In genomic region chr16:29678691-29679267, GRCh38 we compare ENCODE assay signal across 8 cellular contexts. TPM values are rescaled to one million over a fixed set of nuclear protein-coding genes. Genes with fewer than 3 reads are reported as not detected.
A peak's percentile ranks its signal among the peaks of the same experiment; 100 is the strongest.
DNase-seq lines count a peak whose midpoint lies in the region; FAIRE-seq and TF ChIP-seq lines count a peak whose summit lies in the region.

QPRT (plus strand) TSS chr16:29679180; CDS start chr16:29679198, 18 bp downstream.

- peak within 1 kb of the TSS; percentile 98 for H2BK15ac ChIP-seq in H1 (ENCODE audit: low read length)
- H2BK15ac ChIP-seq in mesendoderm (replicated peaks; ENCODE audit: low read depth): no peak within 1 kb of the TSS

- no peak for FAIRE-seq in H1 (lab: Jason Lieb, UNC)

- H3K27me3 ChIP-seq in H1 (replicated peaks in 1 of 4; ENCODE audit: control insufficient read depth in 3 of 4, extremely low read depth in 1 of 4, insufficient read depth in 3 of 4, low read length in 3 of 4): no peaks in the 10 kb centered on the region
- H3K27me3 ChIP-seq in mesendoderm (ENCODE audit: insufficient read depth, low read length, poor library complexity): no peaks in the 10 kb centered on the region
- H3K27me3 ChIP-seq in effector memory CD4-positive, alpha-beta T cell (replicated peaks; ENCODE audit: control insufficient read depth, insufficient read depth, low read length, poor library complexity, severe bottlenecking): no peaks in the 10 kb centered on the region

- peak within 1 kb of the TSS; percentile 90 for H2BK20ac ChIP-seq in H1 (ENCODE audit: low read length)

- peak within 1 kb of the TSS; percentile 72 to 89 (median 78) for H3K9ac ChIP-seq in H1 (replicated peaks in 1 of 4; ENCODE audit: extremely low read depth in 1 of 4, low read depth in 3 of 4, low read length in 3 of 4)
- H3K9ac ChIP-seq in mesendoderm (ENCODE audit: low read length): peak within 1 kb of the TSS; percentile 66

- peak within 1 kb of the TSS; percentile 92 for H2BK12ac ChIP-seq in H1 (ENCODE audit: low read depth, low read length)

- H3K14ac ChIP-seq in H1 (ENCODE audit: insufficient read length): no peak within 1 kb of the TSS

- H3K79me2 ChIP-seq in H1 (ENCODE audit: control insufficient read depth in 1 of 2, insufficient read depth in 2 of 2, low read length in 2 of 2) (peaks cover 0 to 38% of the 10 kb centered on the region in 2 experiments; a peak in 3 of 4 replicates), mesendoderm (ENCODE audit: control insufficient read depth, insufficient read depth, low read length) (peaks cover 9% of the 10 kb centered on the region)

- CTCF ChIA-PET in AG04449 (lab: Yijun Ruan, JAX) (interaction anchor here (1.3 to 2.0 kb wide), 3 partner anchors 13 to 22 kb away, joined by 4 to 9 read pairs (median 7); no protein-coding TSS in a partner anchor), H1 (lab: Charles Lee; ENCODE audit: partially characterized antibody) (interaction anchor here (1.0 to 5.0 kb wide), 4 partner anchors 13 to 37 kb away, joined by 3 to 33 read pairs (median 6); no protein-coding TSS in a partner anchor)

- H4K8ac ChIP-seq in H1 (ENCODE audit: extremely low read depth, insufficient read depth, low read length) (peak within 1 kb of the TSS; percentile 93; the same call in 1 of the 2 replicates), mesendoderm (ENCODE audit: low read depth, low read length) (peak within 1 kb of the TSS; percentile 43)

- TF ChIP-seq POLR2A in H1 (IDR thresholded peaks at IDR 0.05; ENCODE audit: control extremely low read depth in 1 of 2, low read depth in 2 of 2, low read length in 2 of 2): peak; percentile 64 to 66; a peak in 2 of 3 replicates

- in situ Hi-C loops in GM13977 (cut with MboI; ENCODE audit: low pct_unique_long_range_greater_than_20kb, low sequenced_read_pairs, unreplicated experiment): no loop called here

- H3K23ac ChIP-seq in H1 (ENCODE audit: insufficient read length): no peak within 1 kb of the TSS
- H3K23ac ChIP-seq in mesendoderm (ENCODE audit: low read length): no peak within 1 kb of the TSS

- H3K27ac ChIP-seq in H1 (ENCODE audit: low read depth, low read length) (peak within 1 kb of the TSS; percentile 91), mesendoderm (ENCODE audit: low read depth, low read length) (peak within 1 kb of the TSS; percentile 94), urinary bladder (ENCODE audit: low read depth) (no peak within 1 kb of the TSS)
- no peak within 1 kb of the TSS for H3K27ac ChIP-seq in effector memory CD4-positive, alpha-beta T cell (ENCODE audit: insufficient read depth, low read length, poor library complexity, severe bottlenecking)

- H2AK5ac ChIP-seq in H1 (ENCODE audit: low read depth, low read length) (peak within 1 kb of the TSS; percentile 61; the same call in 1 of the 2 replicates), mesendoderm (ENCODE audit: low read length) (peak within 1 kb of the TSS; percentile 88)

- H4K5ac ChIP-seq in H1 (ENCODE audit: insufficient read length, low read depth, low read length) (peak within 1 kb of the TSS; percentile 86), mesendoderm (ENCODE audit: low read length) (no peak within 1 kb of the TSS)

- H4K20me1 ChIP-seq in H1 (replicated peaks in 1 of 2; ENCODE audit: control insufficient read depth in 1 of 2, insufficient read depth in 2 of 2, low read length in 2 of 2): no peaks in the 10 kb centered on the region

- TF ChIP-seq EP300 in H1 (IDR thresholded peaks at IDR 0.05; ENCODE audit: borderline replicate concordance in 1 of 2, low read depth in 2 of 2, low read length in 2 of 2): peak in 1 of 2 experiments; percentile 57; a peak in 1 of 3 replicates

- no peak for DNase-seq in AG04449 (ENCODE audit: low read depth, low spot score)
- DNase-seq in GM13977 (ENCODE audit: low spot score): peak; percentile 74
- DNase-seq in SHP77 (lab: John Stamatoyannopoulos, UW): peak; percentile 52 to 65
- DNase-seq in H1 (ENCODE audit: low read depth in 1 of 2, low spot score in 2 of 2): peak; percentile 81 to 84
- peak; percentile 98 for DNase-seq in mesendoderm
- no peak for DNase-seq in effector memory CD4-positive, alpha-beta T cell
- no peak for DNase-seq in NCI-H1694 (lab: John Stamatoyannopoulos, UW)

- no peak for TF ChIP-seq RAD21 in H1 (IDR thresholded peaks at IDR 0.05 in 1 of 2, conservative IDR thresholded peaks at IDR 0.05 in 1 of 2; ENCODE audit: low read depth in 2 of 2, low read length in 2 of 2)

- WGBS in H1 (ENCODE audit: extremely low coverage in 1 of 2, insufficient coverage in 1 of 2, insufficient read length in 1 of 2, insufficient replicate concordance in 2 of 2, low coverage in 1 of 2, low lambda C conversion rate in 2 of 2, missing lambda C conversion rate in 1 of 2), 2 experiments: 33% methylated on average over 5 of the region's 5 CpGs; no CpG with 5 or more reads in 1 of the 2 experiments
- no CpG with 5 or more reads among the region's 5 CpGs for WGBS in mesendoderm (ENCODE audit: extremely low coverage, insufficient coverage, low lambda C conversion rate)
- WGBS in urinary bladder: 40% methylated on average over 5 of the region's 5 CpGs

- peaks cover 6% of the 10 kb centered on the region; the same call in 1 of the 2 replicates for H3K23me2 ChIP-seq in H1 (ENCODE audit: low read depth, low read length)

- no peaks in the 10 kb centered on the region for H3K9me3 ChIP-seq in H1 (ENCODE audit: insufficient read depth in 2 of 2, low read depth in 1 of 2, low read length in 1 of 2)
- no peaks in the 10 kb centered on the region for H3K9me3 ChIP-seq in effector memory CD4-positive, alpha-beta T cell (ENCODE audit: control insufficient read depth, low read length)

- no peaks in the 10 kb centered on the region for H3K79me1 ChIP-seq in H1 (ENCODE audit: low read depth, low read length)
- peaks cover 2% of the 10 kb centered on the region for H3K79me1 ChIP-seq in mesendoderm (ENCODE audit: low read length)

- no peak within 1 kb of the TSS for H2AFZ ChIP-seq in H1 (ENCODE audit: low read length)

- H3K4me3 ChIP-seq in AG04449 (ENCODE audit: low read depth, low read length) (peak within 1 kb of the TSS; percentile 54), H1 (ENCODE audit: extremely low read depth in 1 of 4, insufficient read depth in 2 of 4, low read depth in 3 of 4, low read length in 4 of 4) (peak within 1 kb of the TSS; percentile 38 to 68 (median 58)), mesendoderm (ENCODE audit: low read length) (peak within 1 kb of the TSS; percentile 8), urinary bladder (ENCODE audit: low read depth, low read length) (peak within 1 kb of the TSS; percentile 3)
- no peak within 1 kb of the TSS for H3K4me3 ChIP-seq in effector memory CD4-positive, alpha-beta T cell (ENCODE audit: insufficient read depth, low read depth, low read length, poor library complexity, severe bottlenecking)

- H2BK5ac ChIP-seq in H1 (ENCODE audit: low read depth, low read length): peak within 1 kb of the TSS; percentile 99
- peak within 1 kb of the TSS; percentile 95 for H2BK5ac ChIP-seq in mesendoderm (ENCODE audit: low read length)

- H3K36me3 ChIP-seq in H1 (ENCODE audit: control insufficient read depth in 2 of 4, insufficient read depth in 4 of 4, low read length in 3 of 4) (peaks cover 0 to 16% (median 0%) of the 10 kb centered on the region in 4 experiments; a peak in 1 of 8 replicates), mesendoderm (ENCODE audit: control insufficient read depth, insufficient read depth, low read length) (no peaks in the 10 kb centered on the region), urinary bladder (ENCODE audit: insufficient read depth) (no peaks in the 10 kb centered on the region)
- no peaks in the 10 kb centered on the region for H3K36me3 ChIP-seq in effector memory CD4-positive, alpha-beta T cell (ENCODE audit: control insufficient read depth, insufficient read depth, low read length)

- peak within 1 kb of the TSS; percentile 98 for H3K18ac ChIP-seq in H1 (ENCODE audit: extremely low read depth, low read length)
- H3K18ac ChIP-seq in mesendoderm (ENCODE audit: low read length): peak within 1 kb of the TSS; percentile 95

- H2BK120ac ChIP-seq in H1 (replicated peaks; ENCODE audit: low read depth, low read length) (peak within 1 kb of the TSS; percentile 94), mesendoderm (ENCODE audit: low read depth, low read length) (peak within 1 kb of the TSS; percentile 69)

- TF ChIP-seq CTCF in AG04449 (IDR thresholded peaks at IDR 0.05; ENCODE audit: insufficient read depth, low read length, missing control alignments) (no peak), GM13977 (IDR thresholded peaks at IDR 0.05; ENCODE audit: extremely low read depth, insufficient read depth, missing control alignments) (no peak), H1 (IDR thresholded peaks at IDR 0.05; ENCODE audit: control extremely low read depth in 1 of 3, insufficient read depth in 1 of 3, low read depth in 1 of 3, low read length in 3 of 3) (peak in 1 of 3 experiments; percentile 9; a peak in 1 of 4 replicates)

- H4K91ac ChIP-seq in H1 (replicated peaks; ENCODE audit: insufficient read length, low read length): peak within 1 kb of the TSS; percentile 99

- H3K4ac ChIP-seq in H1 (replicated peaks; ENCODE audit: insufficient read length, low read depth, low read length) (peak within 1 kb of the TSS; percentile 97), mesendoderm (ENCODE audit: low read depth, low read length) (peak within 1 kb of the TSS; percentile 95)

- H3K56ac ChIP-seq in H1 (replicated peaks; ENCODE audit: insufficient read length, low read depth, low read length) (peak within 1 kb of the TSS; percentile 46), mesendoderm (ENCODE audit: low read length) (peak within 1 kb of the TSS; percentile 86)

- POLR2A ChIA-PET in AG04449 (lab: Yijun Ruan, JAX): no interaction called here
- POLR2A ChIA-PET in H1 (lab: Charles Lee; ENCODE audit: partially characterized antibody): interaction anchor here (0.8 to 10.5 kb wide), 28 partner anchors 9 to 354 kb away, joined by 3 to 130 read pairs (median 6); partner anchors contain the start of genes KCTD13 and SPN

- H3K4me2 ChIP-seq in H1 (ENCODE audit: insufficient read depth in 1 of 2, low read depth in 2 of 2, low read length in 2 of 2) (peak within 1 kb of the TSS; percentile 59 to 71), mesendoderm (ENCODE audit: low read length) (peak within 1 kb of the TSS; percentile 36)

- H3K4me1 ChIP-seq in H1 (replicated peaks in 1 of 4; ENCODE audit: control insufficient read depth in 3 of 4, insufficient read depth in 4 of 4, low read length in 3 of 4) (peaks cover 2 to 14% (median 9%) of the 10 kb centered on the region in 4 experiments), mesendoderm (ENCODE audit: control insufficient read depth, low read depth, low read length) (peaks cover 2% of the 10 kb centered on the region), urinary bladder (ENCODE audit: insufficient read depth) (no peaks in the 10 kb centered on the region)
- H3K4me1 ChIP-seq in effector memory CD4-positive, alpha-beta T cell (ENCODE audit: control insufficient read depth, insufficient read depth, low read length, poor library complexity, severe bottlenecking): peaks cover 14% of the 10 kb centered on the region

RNA-seq across cellular contexts. Expression of gene QPRT, which starts in this region (rescaled TPM):
- total RNA-seq in H1 (2021; fragmentation: NEBNext Ultra II Directional; extraction: Animal tissue kit (Norgen Biotek cat#: 25700)): 102 and 106 TPM in 2 replicates
- polyA plus RNA-seq in H1 (2011; rRNA removed) (89.0 and 119 TPM in 2 replicates), urinary bladder (13.8 TPM)
- 91.7 TPM for polyA plus RNA-seq in H1 (2011; cell fraction: cytosol; rRNA removed)
- 116 TPM for polyA plus RNA-seq in H1 (2011; cell fraction: nucleus; rRNA removed)
- 90.0 to 121 TPM (median 112 TPM) in 4 replicates for polyA plus RNA-seq in H1 (2012, experiment 1 of 2)
- 101 TPM for polyA plus RNA-seq in H1 (2012, experiment 2 of 2)
- 129 TPM for polyA plus RNA-seq in H1 (2013, experiment 1 of 2)
- polyA plus RNA-seq in H1 (2013, experiment 2 of 2): 122 TPM
- 70.3 and 84.6 TPM in 2 replicates for polyA minus RNA-seq in H1 (2011; rRNA and poly(A)+ RNA removed)
- polyA minus RNA-seq in H1 (2011; cell fraction: cytosol; rRNA and poly(A)+ RNA removed): 86.7 TPM
- 53.3 TPM for polyA minus RNA-seq in H1 (2011; cell fraction: nucleus; rRNA and poly(A)+ RNA removed)
- 85.6 TPM for polyA plus RNA-seq in mesendoderm (2013, experiment 1 of 2)
- polyA plus RNA-seq in mesendoderm (2013, experiment 2 of 2): 82.1 TPM
- total RNA-seq in urinary bladder: 20.0 TPM

Comparison
In these comparisons a context has a peak if more than half of its experiments do, and no peak if none do; other contexts are left out.
1. DNase-seq: peak in GM13977 (single experiment), SHP77 (2 of 2), H1 (2 of 2) and mesendoderm (single experiment); none in AG04449 (single experiment), effector memory CD4-positive, alpha-beta T cell (0 of 3) and NCI-H1694 (single experiment).
2. H3K27ac ChIP-seq: peak in H1 (single experiment) and mesendoderm (single experiment); none in urinary bladder (single experiment) and effector memory CD4-positive, alpha-beta T cell (single experiment).